ENCODE assay signal across 21 cellular contexts in the genomic region with DNA sequence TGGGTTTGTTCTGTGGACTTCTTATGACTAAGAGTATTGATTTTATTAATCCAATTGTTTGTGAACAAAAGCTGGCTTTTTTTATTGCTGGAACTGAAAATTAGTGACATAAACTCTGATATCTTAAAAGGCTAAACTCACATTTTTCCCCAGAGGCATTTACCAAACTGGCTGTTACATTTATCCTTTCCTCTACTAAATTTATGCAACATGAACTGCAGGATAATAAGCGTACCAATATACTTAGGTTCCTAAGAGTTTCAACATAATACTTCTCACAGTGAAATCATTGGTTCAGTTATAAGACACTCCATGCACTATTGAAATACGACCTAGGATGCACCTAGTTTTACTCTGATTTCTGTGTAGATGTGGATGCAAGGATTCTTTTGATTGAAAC.
"Had no signal": no experiment of that assay in that cellular context is flagged by ENCODE, and none has a peak within 500 bp of the region (broad histone marks: within the 10 kb centered on the region; RNA-seq: fewer than 3 reads in every experiment).

No MANE protein-coding gene starts in this region.

- H3K9me3 ChIP-seq: adrenal gland, gastroesophageal sphincter, lower lobe of right lung, ovary, sigmoid colon, testis, upper lobe of left lung had no signal

- H3K4me2 ChIP-seq: neural progenitor cell had no signal

- H3K9ac ChIP-seq: neural progenitor cell had no signal

- H3K4me1 ChIP-seq: adrenal gland, gastroesophageal sphincter, lower lobe of right lung, sigmoid colon, testis, upper lobe of left lung had no signal

- ATAC-seq: activated CD8-positive, alpha-beta memory T cell treated with anti-CD3 and anti-CD28 coated beads, Interleukin-2, amount 10 ng/mL, durations not matched to agents 7 days and 5 days; gastroesophageal sphincter; left colon; lower lobe of right lung had no signal

- H3K27ac ChIP-seq: adrenal gland, gastroesophageal sphincter, lower lobe of right lung, neural progenitor cell, ovary, sigmoid colon, testis, upper lobe of left lung had no signal

- DNase-seq: activated CD4-positive, alpha-beta T cell treated with anti-CD3 and anti-CD28 coated beads for 1 hour; activated CD4-positive, alpha-beta T cell treated with anti-CD3 and anti-CD28 coated beads, Interleukin-2, amount 50 U/mL, for 48 hours; activated CD8-positive, alpha-beta memory T cell treated with anti-CD3 and anti-CD28 coated beads, Interleukin-2, amount 10 ng/mL, durations not matched to agents 7 days and 5 days; activated naive CD4-positive, alpha-beta T cell treated with anti-CD3 and anti-CD28 coated beads, Interleukin-2, amount 10 ng/mL, durations not matched to agents 7 days and 5 days; activated T-cell treated with anti-CD3 and anti-CD28 coated beads, Interleukin-2, amount 50 U/mL, for 1 hour; adrenal gland; effector CD8-positive, alpha-beta T cell; left colon; lower lobe of right lung; midbrain; naive B cell; ovary; sigmoid colon; stimulated activated CD4-positive, alpha-beta T cell treated with anti-CD3 and anti-CD28 coated beads, Interleukin-15, amount 100 ng/mL, for 24 hours; stimulated activated CD4-positive, alpha-beta T cell treated with anti-CD3 and anti-CD28 coated beads, Interleukin-4, amount 100 ng/mL, for 24 hours; stimulated activated CD8-positive, alpha-beta memory T cell treated with anti-CD3 and anti-CD28 coated beads, Interleukin-4, amount 100 ng/mL, for 48 hours; testis; upper lobe of left lung had no signal

- H3K27me3 ChIP-seq: adrenal gland, gastroesophageal sphincter, neural progenitor cell, ovary, sigmoid colon, testis, upper lobe of left lung had no signal

- FAIRE-seq: endothelial cell of umbilical vein had no signal

- H2AFZ ChIP-seq: neural progenitor cell had no signal

- H3K36me3 ChIP-seq: adrenal gland, gastroesophageal sphincter, lower lobe of right lung, neural progenitor cell, ovary, sigmoid colon, upper lobe of left lung had no signal

- H3K4me3 ChIP-seq: adrenal gland, gastroesophageal sphincter, lower lobe of right lung, neural progenitor cell, ovary, sigmoid colon, testis, upper lobe of left lung had no signal
